9 cellular contexts compared by ENCODE assay signal in the genomic region with DNA sequence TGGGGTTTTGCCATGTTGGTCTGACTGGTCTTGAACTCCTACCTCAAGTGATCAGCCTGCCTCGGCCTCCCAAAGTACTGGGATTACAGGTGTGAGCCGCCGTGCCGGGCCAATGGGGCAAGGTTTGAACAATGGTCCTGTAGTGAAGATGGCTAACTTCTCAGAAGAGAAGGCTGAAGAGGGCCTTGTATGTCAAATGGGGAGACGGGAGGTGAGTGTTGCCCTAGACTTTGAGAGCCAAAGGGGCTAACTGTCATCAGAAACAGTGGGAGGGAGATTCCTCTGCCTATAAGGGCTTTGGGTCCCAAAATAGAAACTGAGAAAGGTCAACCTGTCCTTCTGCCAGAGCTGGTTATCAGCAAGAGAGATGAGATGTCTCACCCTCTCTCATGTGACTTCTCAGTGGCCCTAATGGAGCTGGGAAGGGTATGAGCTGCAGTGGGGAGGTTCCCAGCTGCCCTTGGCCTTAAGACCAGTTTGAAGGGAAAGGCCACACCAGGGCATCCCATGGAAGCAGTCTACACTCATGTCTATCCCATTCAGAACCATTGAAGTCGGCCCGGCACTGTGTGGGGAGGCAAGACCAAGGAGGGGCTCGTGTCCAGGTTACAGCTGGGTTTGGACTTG. TPM values are rescaled to one million over a fixed set of nuclear protein-coding genes. Genes with fewer than 3 reads are reported as not detected.
DNase-seq lines count a peak whose midpoint lies in the region; ATAC-seq and TF ChIP-seq lines count a peak whose summit lies in the region.
"Had no signal": no experiment of that assay in that cellular context is flagged by ENCODE, and none has a peak within 500 bp of the region (broad histone marks: within the 10 kb centered on the region; RNA-seq: fewer than 3 reads in every experiment).

No MANE protein-coding gene starts in this region.

- peaks cover 29% of the 10 kb centered on the region for H3F3A ChIP-seq in GM23338 (replicated peaks; ENCODE audit: low read depth)

- 0 out of 2 replicates have a peak overlapping the region, but pooled peaks have one; percentile 82 for H3K27ac Mint-ChIP-seq in GM23338

- H3K4me3 ChIP-seq in GM23338 (peak overlapping the region; percentile 99; the same call in 1 of the 2 replicates), SJCRH30 (peak overlapping the region; percentile 74), fibroblast of villous mesenchyme (ENCODE audit: low read depth, low read length) (peak overlapping the region; percentile 98), sigmoid colon (peak overlapping the region in 1 of 4 donors; percentile 94)

- intact Hi-C loops in sigmoid colon (cut with DNase I), result loop anchor here (5.0 kb wide), 2 partner anchors 102 to 283 kb away; partner anchors contain the start of genes KAT6B and VDAC2

- H3K4me2 ChIP-seq in GM23338, result peak overlapping the region; percentile 87; the same call in 1 of the 2 replicates

- H3K27me3 Mint-ChIP-seq in GM23338 (ENCODE audit: insufficient read depth, low read depth, poor library complexity), result peaks cover 6% of the 10 kb centered on the region

- DNase-seq in GM23338 (ENCODE audit: low spot score), result no peak
- peak in 1 of 2 experiments; percentile 18 for DNase-seq in SJCRH30
- DNase-seq in fibroblast of villous mesenchyme (ENCODE audit: low read depth), result no peak
- DNase-seq in sigmoid colon, result no peak
- no peak for DNase-seq in NCI-H69 (lab: John Stamatoyannopoulos, UW)
- no peak for DNase-seq in superior temporal gyrus (ENCODE audit: extremely low spot score)
- DNase-seq in SK-N-DZ (ENCODE audit: low spot score), result no peak
- DNase-seq: NCI-H446 treated with DMSO at 0.1 percent for 48 hours had no signal

- no peaks in the 10 kb centered on the region; the same call in 2 of the 3 replicates for H3K9me3 Mint-ChIP-seq in GM23338

- TF ChIP-seq POLR2A in sigmoid colon (IDR thresholded peaks at IDR 0.05), result no peak

- H3K4me1 ChIP-seq in GM23338 (ENCODE audit: insufficient read depth) (peaks cover 23% of the 10 kb centered on the region), SJCRH30 (peaks cover 23% of the 10 kb centered on the region), sigmoid colon (peaks cover 0 to 28% (median 21%) of the 10 kb centered on the region in 4 donors)

- no peaks in the 10 kb centered on the region for H3K36me3 Mint-ChIP-seq in GM23338 (ENCODE audit: low read depth)

- no peak for ATAC-seq in GM23338
- ATAC-seq in HG03175 (IDR thresholded peaks at IDR 0.05; ENCODE audit: unreplicated experiment), result no peak

- H3K27me3 ChIP-seq in GM23338 (ENCODE audit: insufficient read depth), result no peaks in the 10 kb centered on the region
- no peaks in the 10 kb centered on the region for H3K27me3 ChIP-seq in SJCRH30
- no peaks in the 10 kb centered on the region for H3K27me3 ChIP-seq in sigmoid colon

- H3K27ac ChIP-seq in GM23338 (ENCODE audit: low read depth) (peak overlapping the region; percentile 97; the same call in 1 of the 2 replicates), SJCRH30 (peak overlapping the region; percentile 87; the same call in 1 of the 2 replicates), sigmoid colon (peak overlapping the region; percentile 95 to 99 (median 97))

- H3K79me2 ChIP-seq in GM23338 (replicated peaks; ENCODE audit: insufficient read depth), result peaks cover 31% of the 10 kb centered on the region

- 0 out of 2 replicates have a peak overlapping the region, but pooled peaks have one; percentile 90 for H2AFZ ChIP-seq in GM23338

- no peaks in the 10 kb centered on the region for H3K9me3 ChIP-seq in SJCRH30 (replicated peaks)
- H3K9me3 ChIP-seq in sigmoid colon, result no peaks in the 10 kb centered on the region

- TF ChIP-seq CTCF in GM23338 (conservative IDR thresholded peaks at IDR 0.05; ENCODE audit: low read depth in 2 of 2) (no peak), fibroblast of villous mesenchyme (IDR thresholded peaks at IDR 0.05; ENCODE audit: insufficient read depth, low read depth, low read length) (no peak), sigmoid colon (IDR thresholded peaks at IDR 0.05) (no peak)

- no peak for TF ChIP-seq EP300 in sigmoid colon (IDR thresholded peaks at IDR 0.05)

- peaks cover 45% of the 10 kb centered on the region for H3K4me1 Mint-ChIP-seq in GM23338

- peak overlapping the region; percentile 87 for H3K4me3 Mint-ChIP-seq in GM23338

- 96 to 98% methylated on average over 8 of the region's 8 CpGs for WGBS in sigmoid colon, 2 donors

- H4K20me1 ChIP-seq in GM23338 (replicated peaks; ENCODE audit: insufficient read depth), result no peaks in the 10 kb centered on the region; the same call in none of the 2 replicates

- H3K9me2 ChIP-seq in GM23338 (ENCODE audit: insufficient read depth), result no peaks in the 10 kb centered on the region

- no peaks in the 10 kb centered on the region for H3K36me3 ChIP-seq in GM23338 (ENCODE audit: insufficient read depth)
- no peaks in the 10 kb centered on the region for H3K36me3 ChIP-seq in SJCRH30
- no peaks in the 10 kb centered on the region for H3K36me3 ChIP-seq in sigmoid colon

TF ChIP-seq in GM23338, 12 proteins besides CTCF, POLR2A, EP300 and RAD21:
- TF ChIP-seq ZNF462 (CRISPR knock-in tag; IDR thresholded peaks at IDR 0.05), result no peak

RNA-seq across cellular contexts. Expression of gene SAMD8, which starts 1.3 kb away (rescaled TPM):
- 26.4 and 28.4 TPM in 2 replicates for total RNA-seq in GM23338 (2014; rRNA removed; shearing (Covaris generic))
- polyA plus RNA-seq in GM23338 (2016; fragmentation: Nextera tagmentation; extraction: Ambion mirVana) (6.4 and 7.8 TPM in 2 replicates), sigmoid colon (1 to 10 TPM; 2.1 to 6.3 (median 3.0) TPM)
- total RNA-seq in SJCRH30 (2014; rRNA removed; shearing (Covaris generic)), result 16.4 and 20.2 TPM in 2 replicates
- total RNA-seq in fibroblast of villous mesenchyme (18.7 and 28.5 TPM in 2 replicates), sigmoid colon (10 to 100 TPM; 25.0 to 37.5 (median 28.8) TPM)
- polyA plus RNA-seq in SK-N-DZ (2014; cell fraction: cytosol; rRNA removed), result 12.0 and 16.1 TPM in 2 replicates
- polyA plus RNA-seq in SK-N-DZ (2014; cell fraction: nucleus; rRNA removed), result 5.7 and 9.6 TPM in 2 replicates
